ENCODE assay signal across 1 cellular context in genomic region chr1:247407180-247407616, GRCh38.
TF ChIP-seq lines count a peak whose summit lies in the region.

No MANE protein-coding gene starts in this region.

TF ChIP-seq in HepG2, 621 proteins besides CTCF, POLR2A, EP300 and RAD21 (continued from another document):
- TF ChIP-seq MAFK (conservative IDR thresholded peaks at IDR 0.05 in 1 of 2, IDR thresholded peaks at IDR 0.05 in 1 of 2; ENCODE audit: low read length in 2 of 2) (no peak), MXI1 (IDR thresholded peaks at IDR 0.05; ENCODE audit: borderline replicate concordance, low read depth, low read length) (no peak), ZNF770 (CRISPR knock-in tag; IDR thresholded peaks at IDR 0.05) (no peak), DBP (CRISPR knock-in tag; IDR thresholded peaks at IDR 0.05; ENCODE audit: not compliant biosample characterization) (no peak), RFXAP (CRISPR knock-in tag; IDR thresholded peaks at IDR 0.05; ENCODE audit: borderline replicate concordance) (no peak)
- TF ChIP-seq, protein P1, sequence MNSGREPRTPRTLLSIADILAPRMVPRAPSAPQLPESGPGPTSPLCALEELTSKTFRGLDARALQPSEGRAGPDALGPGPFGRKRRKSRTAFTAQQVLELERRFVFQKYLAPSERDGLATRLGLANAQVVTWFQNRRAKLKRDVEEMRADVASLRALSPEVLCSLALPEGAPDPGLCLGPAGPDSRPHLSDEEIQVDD (CRISPR knock-in tag; IDR thresholded peaks at IDR 0.05; ENCODE audit: borderline replicate concordance), result no peak
